31 cellular contexts compared by ENCODE assay signal in genomic region chr21:46385846-46386725, GRCh38.
A peak's percentile ranks its signal among the peaks of the same experiment; 100 is the strongest.
DNase-seq lines count a peak whose midpoint lies in the region; ATAC-seq and TF ChIP-seq lines count a peak whose summit lies in the region.
"Had no signal": no experiment of that assay in that cellular context is flagged by ENCODE, and none has a peak within 500 bp of the region (broad histone marks: within the 10 kb centered on the region; RNA-seq: fewer than 3 reads in every experiment).

No MANE protein-coding gene starts in this region.

- peaks cover 7% of the 10 kb centered on the region; the same call in 1 of the 2 replicates for H4K20me1 ChIP-seq in IMR-90 (ENCODE audit: insufficient read depth, low read length)
- H4K20me1 ChIP-seq: BLaER1 had no signal

- H3K27ac Mint-ChIP-seq in endodermal cell = peak overlapping the region; percentile 41
- peak overlapping the region; percentile 81 for H3K27ac Mint-ChIP-seq in neural crest cell (ENCODE audit: unreplicated experiment)
- H3K27ac Mint-ChIP-seq: activated B cell treated with CpG ODN at 0.5 μM for 24 hours, T-helper 17 cell had no signal

- no peak overlapping the region for H4K5ac ChIP-seq in IMR-90 (ENCODE audit: low read depth, low read length)

- intact Hi-C loops in IMR-90 (cut with micrococcal nuclease) (no loop called here), thyroid gland (cut with DNase I) (no loop called here)

- H3K79me1 ChIP-seq in IMR-90 (ENCODE audit: low read depth in 1 of 2, low read length in 2 of 2) = peaks cover 21 to 39% of the 10 kb centered on the region in 2 experiments

- H3K27ac ChIP-seq in IMR-90 (ENCODE audit: insufficient read depth, low read length) (no peak overlapping the region), endodermal cell (ENCODE audit: low read depth, low read length) (no peak overlapping the region), thyroid gland (no peak overlapping the region)
- H3K27ac ChIP-seq: BLaER1, HL-60, neural progenitor cell, Peyer's patch, prostate gland, uterus had no signal

- dilution Hi-C loops in IMR-90 (cut with HindIII; ENCODE audit: low sequenced_read_pairs, unreplicated experiment) = no loop called here

- H3K9ac ChIP-seq in IMR-90 (ENCODE audit: low read depth, low read length) = no peak overlapping the region
- H3K9ac ChIP-seq in endodermal cell (ENCODE audit: extremely low read depth, low read length, poor library complexity, severe bottlenecking) = no peak overlapping the region
- H3K9ac ChIP-seq: BLaER1, neural progenitor cell had no signal

- no peaks in the 10 kb centered on the region for H3K9me3 ChIP-seq in BE2C
- no peaks in the 10 kb centered on the region; the same call in 1 of the 2 replicates for H3K9me3 ChIP-seq in IMR-90 (ENCODE audit: control insufficient read depth, insufficient read depth, low read length)
- H3K9me3 ChIP-seq in endodermal cell (ENCODE audit: control insufficient read depth, low read length) = no peaks in the 10 kb centered on the region
- no peaks in the 10 kb centered on the region for H3K9me3 ChIP-seq in thyroid gland
- H3K9me3 ChIP-seq: Caco-2, Peyer's patch, prostate gland, uterus had no signal

- H3K14ac ChIP-seq in IMR-90 (replicated peaks; ENCODE audit: low read depth, low read length) = no peak overlapping the region

- POLR2A ChIA-PET in IMR-90 (lab: Charles Lee; ENCODE audit: unreplicated experiment) = no interaction called here

- H2BK15ac ChIP-seq in IMR-90 (ENCODE audit: low read depth, low read length) = no peak overlapping the region

- no peak for ATAC-seq in IMR-90 (ENCODE audit: low read depth)
- ATAC-seq in HG03175 (IDR thresholded peaks at IDR 0.05; ENCODE audit: unreplicated experiment) = no peak
- ATAC-seq: HepG2, T-helper 17 cell had no signal

- H3K9me1 ChIP-seq in IMR-90 (ENCODE audit: insufficient read depth, low read length) = no peaks in the 10 kb centered on the region; the same call in 1 of the 2 replicates

- H2BK5ac ChIP-seq in IMR-90 (ENCODE audit: low read depth, low read length, poor library complexity, severe bottlenecking) = no peak overlapping the region

- no peak overlapping the region for H3K56ac ChIP-seq in IMR-90 (ENCODE audit: extremely low read depth, insufficient read depth, low read length)

- no peak overlapping the region for H2AK5ac ChIP-seq in IMR-90 (ENCODE audit: low read depth, low read length)

- H3K4me1 Mint-ChIP-seq in endodermal cell = no peaks in the 10 kb centered on the region
- H3K4me1 Mint-ChIP-seq in neural crest cell = peaks cover 8% of the 10 kb centered on the region
- H3K4me1 Mint-ChIP-seq: activated B cell treated with CpG ODN at 0.5 μM for 24 hours, brain, neural progenitor cell, T-helper 17 cell had no signal

- no TSS peak for BruUV-seq in IMR-90 (replicated peaks; lab: Mats Ljungman, UMichigan)

- H3K27me3 ChIP-seq in BE2C (no peaks in the 10 kb centered on the region), IMR-90 (ENCODE audit: control insufficient read depth, insufficient read depth, low read length) (no peaks in the 10 kb centered on the region), endodermal cell (ENCODE audit: control insufficient read depth, insufficient read depth, low read length, poor library complexity, severe bottlenecking) (no peaks in the 10 kb centered on the region), thyroid gland (no peaks in the 10 kb centered on the region)
- H3K27me3 ChIP-seq: BLaER1, neural progenitor cell, Peyer's patch, uterus had no signal

- no peak overlapping the region for H4K91ac ChIP-seq in IMR-90 (ENCODE audit: insufficient read depth, low read depth, low read length)

- H3K36me3 ChIP-seq in BE2C (peaks cover 37% of the 10 kb centered on the region), IMR-90 (ENCODE audit: control insufficient read depth, insufficient read depth, low read length) (peaks cover 33% of the 10 kb centered on the region), endodermal cell (ENCODE audit: control insufficient read depth, insufficient read depth, low read length) (peaks cover 19% of the 10 kb centered on the region), thyroid gland (peaks cover 10 to 11% of the 10 kb centered on the region in 2 donors)
- H3K36me3 ChIP-seq: neural progenitor cell, uterus had no signal

- no peak overlapping the region for H3K18ac ChIP-seq in IMR-90 (ENCODE audit: low read depth, low read length)

- no peak overlapping the region for H3K4me2 ChIP-seq in IMR-90 (ENCODE audit: low read depth, low read length)
- H3K4me2 ChIP-seq: BLaER1, neural progenitor cell had no signal

- DNase-seq in BE2C (peak; percentile 53), IMR-90 (no peak), endodermal cell (no peak), neural crest cell (ENCODE audit: low read depth, low spot score) (no peak), thyroid gland (no peak), amniotic stem cell (lab: John Stamatoyannopoulos, UW) (no peak)
- DNase-seq in activated CD4-positive, alpha-beta T cell treated with anti-CD3 and anti-CD28 coated beads for 1 hour = no peak
- DNase-seq: ACHN; activated B cell treated with CpG ODN at 0.5 μM for 24 hours; activated CD4-positive, alpha-beta T cell treated with anti-CD3 and anti-CD28 coated beads, Interleukin-2, amount 50 U/mL, for 48 hours; activated effector memory CD4-positive, alpha-beta T cell treated with Interleukin-2 at 50 U/mL for 16 hours; Caco-2; DND-41; effector memory CD4-positive, alpha-beta T cell; GOT3; kidney; NCI-H1694 treated with DMSO at 0.1 percent for 48 hours; NCI-H2171; NCI-H524; Peyer's patch; small intestine; stimulated activated CD4-positive, alpha-beta T cell treated with anti-CD3 and anti-CD28 coated beads, Interleukin-1b, Interleukin-23, amount 100 ng/mL, for 48 hours; T-helper 17 cell; uterus had no signal

- H3K4me1 ChIP-seq in BE2C = peaks cover 12% of the 10 kb centered on the region
- no peaks in the 10 kb centered on the region for H3K4me1 ChIP-seq in IMR-90 (ENCODE audit: control insufficient read depth, insufficient read depth, low read length)
- no peaks in the 10 kb centered on the region for H3K4me1 ChIP-seq in endodermal cell (ENCODE audit: control insufficient read depth, insufficient read depth, low read length)
- no peaks in the 10 kb centered on the region for H3K4me1 ChIP-seq in thyroid gland
- H3K4me1 ChIP-seq: Caco-2, neural progenitor cell, Peyer's patch, prostate gland, uterus had no signal

- H3K23ac ChIP-seq in IMR-90 (ENCODE audit: low read depth, low read length) = no peak overlapping the region

- H2BK120ac ChIP-seq in IMR-90 (ENCODE audit: low read depth, low read length) = no peak overlapping the region

- TF ChIP-seq RAD21 in IMR-90 (IDR thresholded peaks at IDR 0.05; ENCODE audit: low read length) = no peak

- CTCF ChIA-PET in IMR-90 (lab: Yijun Ruan, JAX) = no interaction called here

- 91% methylated on average over 41 of the region's 45 CpGs; no CpG with 5 or more reads in 1 of the 2 experiments for whole genome bisulfite sequencing in IMR-90 (ENCODE audit: extremely low coverage in 2 of 2, insufficient read length in 1 of 2), 2 experiments
- 90 to 93% methylated on average over 31 to 45 of the region's 45 CpGs for WGBS in endodermal cell (ENCODE audit: insufficient coverage in 1 of 2, insufficient read length in 1 of 2), 2 experiments
- 91 to 93% methylated on average over 42 to 45 of the region's 45 CpGs for WGBS in thyroid gland, 2 donors

- H2AFZ ChIP-seq in IMR-90 (replicated peaks; ENCODE audit: low read length, poor library complexity) = no peak overlapping the region
- H2AFZ ChIP-seq: neural progenitor cell had no signal

- TF ChIP-seq CTCF in BE2C (IDR thresholded peaks at IDR 0.05; ENCODE audit: low read depth, low read length) = no peak
- TF ChIP-seq CTCF in IMR-90 (conservative IDR thresholded peaks at IDR 0.05; ENCODE audit: low read depth, low read length) = no peak
- TF ChIP-seq CTCF in endodermal cell (conservative IDR thresholded peaks at IDR 0.05) = no peak
- TF ChIP-seq CTCF in neural crest cell (conservative IDR thresholded peaks at IDR 0.05) = no peak
- TF ChIP-seq CTCF in thyroid gland (IDR thresholded peaks at IDR 0.05) = no peak

- no peak overlapping the region for H3K4me3 Mint-ChIP-seq in endodermal cell
- H3K4me3 Mint-ChIP-seq in neural crest cell = no peak overlapping the region
- H3K4me3 Mint-ChIP-seq: activated B cell treated with CpG ODN at 0.5 μM for 24 hours, brain, neural progenitor cell, T-helper 17 cell had no signal

- no peak overlapping the region for H4K8ac ChIP-seq in IMR-90 (ENCODE audit: low read depth in 2 of 2, low read length in 2 of 2)

- TF ChIP-seq POLR2A in IMR-90 (IDR thresholded peaks at IDR 0.05; ENCODE audit: low read depth, low read length) (no peak), thyroid gland (IDR thresholded peaks at IDR 0.05) (no peak)

- in situ Hi-C loops in IMR-90 (cut with MboI; ENCODE audit: low sequenced_read_pairs) = no loop called here

- no peaks in the 10 kb centered on the region for H3K27me3 Mint-ChIP-seq in endodermal cell (ENCODE audit: insufficient read depth)
- H3K27me3 Mint-ChIP-seq in neural crest cell (ENCODE audit: low read depth) = no peaks in the 10 kb centered on the region
- H3K27me3 Mint-ChIP-seq: activated B cell treated with CpG ODN at 0.5 μM for 24 hours, T-helper 17 cell had no signal

- H2AK9ac ChIP-seq in IMR-90 (replicated peaks; ENCODE audit: low read depth, low read length, poor library complexity) = peak overlapping the region; percentile 42

- H3K36me3 Mint-ChIP-seq in endodermal cell (ENCODE audit: low read depth) (peaks cover 77% of the 10 kb centered on the region), neural crest cell (ENCODE audit: low read depth) (peaks cover 44% of the 10 kb centered on the region)

- no peak overlapping the region for H3K4ac ChIP-seq in IMR-90 (ENCODE audit: low read depth, low read length)

- H3K4me3 ChIP-seq in BE2C (ENCODE audit: low read depth, low read length) (no peak overlapping the region), IMR-90 (ENCODE audit: insufficient read depth, low read depth, low read length) (no peak overlapping the region), endodermal cell (ENCODE audit: low read length) (no peak overlapping the region), thyroid gland (replicated peaks in 1 of 3) (no peak overlapping the region)
- H3K4me3 ChIP-seq: BLaER1, neural progenitor cell, Peyer's patch, prostate gland, uterus had no signal

- no peak overlapping the region for H2BK20ac ChIP-seq in IMR-90 (ENCODE audit: low read depth, low read length)

- peaks cover 34% of the 10 kb centered on the region for H3K9me3 Mint-ChIP-seq in endodermal cell
- H3K9me3 Mint-ChIP-seq in neural crest cell = peaks cover 25% of the 10 kb centered on the region

TF ChIP-seq in IMR-90, 13 proteins besides CTCF, POLR2A, EP300 and RAD21 (continues in another document):
- TF ChIP-seq MAFK (IDR thresholded peaks at IDR 0.05; ENCODE audit: low read depth, low read length) (no peak), ELK1 (IDR thresholded peaks at IDR 0.05; ENCODE audit: borderline replicate concordance, low read depth, low read length) (no peak)
